26 cellular contexts compared by ENCODE assay signal in genomic region chr11:16960250-16960649, GRCh38. TPM values are rescaled to one million over a fixed set of nuclear protein-coding genes. Genes with fewer than 3 reads are reported as not detected.
DNase-seq lines count a peak whose midpoint lies in the region; ATAC-seq and TF ChIP-seq lines count a peak whose summit lies in the region.
"Had no signal": no experiment of that assay in that cellular context is flagged by ENCODE, and none has a peak within 500 bp of the region (broad histone marks: within the 10 kb centered on the region; RNA-seq: fewer than 3 reads in every experiment).

No MANE protein-coding gene starts in this region.

- no peaks in the 10 kb centered on the region for H3K9me3 Mint-ChIP-seq in central memory CD8-positive, alpha-beta T cell
- H3K9me3 Mint-ChIP-seq in neural progenitor cell: no peaks in the 10 kb centered on the region
- H3K9me3 Mint-ChIP-seq: nephron progenitor cell; stimulated activated memory B cell treated with anti-CD40 and anti-IgM and Interleukin-4, amounts not matched to agents 10 μg/mL and 1 μg/mL and 100 μg/mL, for 72 hours had no signal

- no peak overlapping the region for H3K4me3 ChIP-seq in neural progenitor cell
- H3K4me3 ChIP-seq: BLaER1, GM23248 had no signal

- peaks cover 5% of the 10 kb centered on the region for H3K4me1 Mint-ChIP-seq in central memory CD8-positive, alpha-beta T cell
- peaks cover 12% of the 10 kb centered on the region for H3K4me1 Mint-ChIP-seq in neural progenitor cell
- H3K4me1 Mint-ChIP-seq: stimulated activated memory B cell treated with anti-CD40 and anti-IgM and Interleukin-4, amounts not matched to agents 10 μg/mL and 1 μg/mL and 100 μg/mL, for 72 hours had no signal

- no peak overlapping the region for H3K9ac ChIP-seq in neural progenitor cell
- H3K9ac ChIP-seq: BLaER1, GM23248, parathyroid adenoma had no signal

- H3K36me3 ChIP-seq in neural progenitor cell: no peaks in the 10 kb centered on the region
- H3K36me3 ChIP-seq: BLaER1, brain microvascular endothelial cell had no signal

- ATAC-seq in central memory CD8-positive, alpha-beta T cell (replicated peaks; ENCODE audit: extremely low read depth, poor library complexity, severe bottlenecking): no peak
- ATAC-seq: activated CD4-positive, alpha-beta T cell treated with anti-CD3 and anti-CD28 coated beads for 36 hours; PC-3; right cardiac atrium; Right ventricle myocardium inferior; SK-N-SH treated with all-trans-retinoic acid at 6 μM for 48 hours; stimulated activated memory B cell treated with anti-CD40 and anti-IgM and Interleukin-4, amounts not matched to agents 10 μg/mL and 1 μg/mL and 100 μg/mL, for 72 hours; T-helper 17 cell had no signal

- H4K20me1 ChIP-seq in neural progenitor cell (ENCODE audit: low read depth): peaks cover 30% of the 10 kb centered on the region
- H4K20me1 ChIP-seq: BLaER1 had no signal

- H3K27ac Mint-ChIP-seq in central memory CD8-positive, alpha-beta T cell (ENCODE audit: low read depth): peak overlapping the region; percentile 68
- H3K27ac Mint-ChIP-seq in neural progenitor cell: peak overlapping the region; percentile 95
- H3K27ac Mint-ChIP-seq: activated CD4-positive, alpha-beta T cell treated with anti-CD3 and anti-CD28 coated beads for 36 hours; stimulated activated memory B cell treated with anti-CD40 and anti-IgM and Interleukin-4, amounts not matched to agents 10 μg/mL and 1 μg/mL and 100 μg/mL, for 72 hours; T-helper 17 cell had no signal

- H3K27ac ChIP-seq in neural progenitor cell: no peak overlapping the region
- H3K27ac ChIP-seq: BLaER1, brain microvascular endothelial cell, GM23248 had no signal

- peaks cover 26% of the 10 kb centered on the region for H3K4me1 ChIP-seq in neural progenitor cell
- H3K4me1 ChIP-seq: BLaER1 had no signal

- H3F3A ChIP-seq in neural progenitor cell (ENCODE audit: low read depth): peaks cover 10% of the 10 kb centered on the region

- TF ChIP-seq CTCF in neural progenitor cell (IDR thresholded peaks at IDR 0.05) (no peak), GM13976 (IDR thresholded peaks at IDR 0.05; ENCODE audit: borderline replicate concordance, control extremely low read depth, extremely low read depth, insufficient read depth, missing control alignments) (no peak)

- H3K79me2 ChIP-seq in neural progenitor cell (ENCODE audit: low read depth): peaks cover 12% of the 10 kb centered on the region
- H3K79me2 ChIP-seq: parathyroid adenoma had no signal

- no peaks in the 10 kb centered on the region for H3K9me3 ChIP-seq in neural progenitor cell (ENCODE audit: low read depth)
- H3K9me3 ChIP-seq: BLaER1 had no signal

- H2AFZ ChIP-seq in neural progenitor cell (replicated peaks): no peak overlapping the region
- H2AFZ ChIP-seq: GM23248 had no signal

- H3K4me3 Mint-ChIP-seq in central memory CD8-positive, alpha-beta T cell: no peak overlapping the region
- H3K4me3 Mint-ChIP-seq in neural progenitor cell: no peak overlapping the region
- H3K4me3 Mint-ChIP-seq: activated CD4-positive, alpha-beta T cell treated with anti-CD3 and anti-CD28 coated beads for 36 hours; nephron progenitor cell; stimulated activated memory B cell treated with anti-CD40 and anti-IgM and Interleukin-4, amounts not matched to agents 10 μg/mL and 1 μg/mL and 100 μg/mL, for 72 hours had no signal

- peak overlapping the region; percentile 40 for H3K4me2 ChIP-seq in neural progenitor cell
- H3K4me2 ChIP-seq: BLaER1 had no signal

- in situ Hi-C loops in GM13976 (cut with MboI; ENCODE audit: low sequenced_read_pairs, unreplicated experiment): no loop called here

- DNase-seq in Daoy (ENCODE audit: low read depth): peak; percentile 45
- peak; percentile 36 for DNase-seq in M059J (ENCODE audit: low read depth)
- no peak for DNase-seq in central memory CD8-positive, alpha-beta T cell (ENCODE audit: low spot score in 2 of 2)
- DNase-seq in neural progenitor cell (ENCODE audit: low spot score): no peak
- no peak for DNase-seq in DMS 273 treated with DMSO at 0.1 percent for 48 hours (lab: John Stamatoyannopoulos, UW)
- DNase-seq in NCI-H1417 (lab: John Stamatoyannopoulos, UW): no peak
- DNase-seq in NCI-H2081 treated with DMSO at 0.1 percent for 48 hours (lab: John Stamatoyannopoulos, UW): no peak
- no peak for DNase-seq in GM13976 (ENCODE audit: low spot score)
- DNase-seq: activated CD4-positive, alpha-beta T cell treated with anti-CD3 and anti-CD28 coated beads for 36 hours; activated T-cell treated with anti-CD3 and anti-CD28 coated beads, Interleukin-2, amount 50 U/mL, for 1 hour; brain microvascular endothelial cell; glutamatergic neuron; GM23248; NCI-H510A; nephron progenitor cell; PC-3; right cardiac atrium; stimulated activated CD4-positive, alpha-beta T cell treated with anti-CD3 and anti-CD28 coated beads, Interleukin-12 subunit alpha, Interleukin-12 subunit beta, amount 100 ng/mL, for 4 hours; stimulated activated CD4-positive, alpha-beta T cell treated with anti-CD3 and anti-CD28 coated beads, Interleukin-4, amount 100 ng/mL, for 24 hours; T-helper 17 cell had no signal

- no peaks in the 10 kb centered on the region for H3K36me3 Mint-ChIP-seq in central memory CD8-positive, alpha-beta T cell (ENCODE audit: insufficient read depth)
- H3K36me3 Mint-ChIP-seq in neural progenitor cell: peaks cover 3% of the 10 kb centered on the region
- H3K36me3 Mint-ChIP-seq: stimulated activated memory B cell treated with anti-CD40 and anti-IgM and Interleukin-4, amounts not matched to agents 10 μg/mL and 1 μg/mL and 100 μg/mL, for 72 hours had no signal

- H3K27me3 Mint-ChIP-seq in central memory CD8-positive, alpha-beta T cell: no peaks in the 10 kb centered on the region
- H3K27me3 Mint-ChIP-seq in neural progenitor cell (ENCODE audit: insufficient read depth, low read depth): no peaks in the 10 kb centered on the region
- H3K27me3 Mint-ChIP-seq: activated CD4-positive, alpha-beta T cell treated with anti-CD3 and anti-CD28 coated beads for 36 hours; IgD-negative memory B cell; stimulated activated memory B cell treated with anti-CD40 and anti-IgM and Interleukin-4, amounts not matched to agents 10 μg/mL and 1 μg/mL and 100 μg/mL, for 72 hours; T-helper 17 cell had no signal

- no peaks in the 10 kb centered on the region for H3K27me3 ChIP-seq in neural progenitor cell
- H3K27me3 ChIP-seq: BLaER1, brain microvascular endothelial cell had no signal

RNA-seq across cellular contexts. Expression of gene PLEKHA7, which starts 54.0 kb away (rescaled TPM):
- total RNA-seq in Daoy (2014; rRNA removed; shearing (Covaris generic)): 8.9 and 10.2 TPM in 2 replicates
- 15.5 and 43.1 TPM in 2 replicates for total RNA-seq in M059J (2014; rRNA removed; shearing (Covaris generic))
- total RNA-seq in neural progenitor cell (ENCODE audit: low replicate concordance): 20.3 and 24.0 TPM in 2 replicates

Comparison
In these comparisons a context has a peak if more than half of its experiments do, and no peak if none do; other contexts are left out.
1. DNase-seq: peak in Daoy (single experiment) and M059J (single experiment); none in central memory CD8-positive, alpha-beta T cell (0 of 2), neural progenitor cell (single experiment), DMS 273 treated with DMSO at 0.1 percent for 48 hours (single experiment), NCI-H1417 (0 of 3), NCI-H2081 treated with DMSO at 0.1 percent for 48 hours (single experiment) and GM13976 (single experiment).